Comparison of ENCODE assay signal across 8 cellular contexts in genomic region chr1:33137800-33138199, GRCh38. TPM values are rescaled to one million over a fixed set of nuclear protein-coding genes. Genes with fewer than 3 reads are reported as not detected.
DNase-seq lines count a peak whose midpoint lies in the region; ATAC-seq and TF ChIP-seq lines count a peak whose summit lies in the region.

No MANE protein-coding gene starts in this region.

- no peak overlapping the region for H2AK9ac ChIP-seq in IMR-90 (replicated peaks; ENCODE audit: low read depth, low read length, poor library complexity)

- H3K4me1 ChIP-seq in IMR-90 (ENCODE audit: control insufficient read depth, insufficient read depth, low read length) (peaks cover 10% of the 10 kb centered on the region), smooth muscle cell (ENCODE audit: low read depth) (peaks cover 8% of the 10 kb centered on the region)

- H2BK5ac ChIP-seq in IMR-90 (ENCODE audit: low read depth, low read length, poor library complexity, severe bottlenecking): no peak overlapping the region

- no peak overlapping the region for H3K27ac ChIP-seq in IMR-90 (ENCODE audit: insufficient read depth, low read length)
- no peak overlapping the region for H3K27ac ChIP-seq in smooth muscle cell (ENCODE audit: low read depth)

- in situ Hi-C loops in IMR-90 (cut with MboI; ENCODE audit: low sequenced_read_pairs): loop anchor here (5.0 to 10.0 kb wide), 2 partner anchors 50 to 327 kb away; no protein-coding TSS in a partner anchor

- H4K8ac ChIP-seq in IMR-90 (ENCODE audit: low read depth in 2 of 2, low read length in 2 of 2): no peak overlapping the region

- H3K14ac ChIP-seq in IMR-90 (replicated peaks; ENCODE audit: low read depth, low read length): no peak overlapping the region

- no TSS peak for BruUV-seq in IMR-90 (replicated peaks; lab: Mats Ljungman, UMichigan)

- peak overlapping the region; percentile 66 for H2AK5ac ChIP-seq in IMR-90 (ENCODE audit: low read depth, low read length)

- no peak overlapping the region for H4K91ac ChIP-seq in IMR-90 (ENCODE audit: insufficient read depth, low read depth, low read length)

- H4K5ac ChIP-seq in IMR-90 (ENCODE audit: low read depth, low read length): no peak overlapping the region

- peak; percentile 51; the same call in 1 of the 2 replicates for ATAC-seq in IMR-90 (ENCODE audit: low read depth)
- no peak for ATAC-seq in GM21447 (IDR thresholded peaks at IDR 0.05; ENCODE audit: unreplicated experiment)
- no peak for ATAC-seq in esophagus mucosa

- peak overlapping the region; percentile 60; the same call in 1 of the 2 replicates for H2BK20ac ChIP-seq in IMR-90 (ENCODE audit: low read depth, low read length)

- H3K27me3 ChIP-seq in IMR-90 (ENCODE audit: control insufficient read depth, insufficient read depth, low read length): no peaks in the 10 kb centered on the region
- no peaks in the 10 kb centered on the region for H3K27me3 ChIP-seq in smooth muscle cell (ENCODE audit: low read depth)

- no peak overlapping the region for H3K23ac ChIP-seq in IMR-90 (ENCODE audit: low read depth, low read length)

- H3K79me2 ChIP-seq in smooth muscle cell (ENCODE audit: low read depth): no peaks in the 10 kb centered on the region

- no peak overlapping the region for H3K56ac ChIP-seq in IMR-90 (ENCODE audit: extremely low read depth, insufficient read depth, low read length)

- peak; percentile 73 for DNase-seq in Ammon's horn (ENCODE audit: low spot score)
- DNase-seq in IMR-90: peak; percentile 27
- DNase-seq in activated CD8-positive, alpha-beta memory T cell treated with anti-CD3 and anti-CD28 coated beads, Interleukin-2, amount 50 U/mL, for 48 hours: peak; percentile 72
- DNase-seq in head of caudate nucleus: peak; percentile 33 to 87 (median 62)
- no peak for DNase-seq in smooth muscle cell (lab: John Stamatoyannopoulos, UW; ENCODE audit: unreplicated experiment)
- DNase-seq in HPDE6-E6E7 (ENCODE audit: extremely low spot score): no peak

- peak; percentile 49 for TF ChIP-seq CTCF in IMR-90 (conservative IDR thresholded peaks at IDR 0.05; ENCODE audit: low read depth, low read length)
- TF ChIP-seq CTCF in smooth muscle cell (IDR thresholded peaks at IDR 0.05; ENCODE audit: borderline replicate concordance, insufficient read depth, poor library complexity, severe bottlenecking): peak; percentile 42

- peaks cover 3 to 9% of the 10 kb centered on the region in 2 experiments; a peak in 2 of 4 replicates for H3K79me1 ChIP-seq in IMR-90 (ENCODE audit: low read depth in 1 of 2, low read length in 2 of 2)

- POLR2A ChIA-PET in IMR-90 (lab: Charles Lee; ENCODE audit: unreplicated experiment): no interaction called here

- H3K36me3 ChIP-seq in IMR-90 (ENCODE audit: control insufficient read depth, insufficient read depth, low read length): no peaks in the 10 kb centered on the region
- H3K36me3 ChIP-seq in smooth muscle cell (ENCODE audit: low read depth): no peaks in the 10 kb centered on the region

- 0 out of 3 replicates have a peak overlapping the region, but pooled peaks have one; percentile 28 for H2BK15ac ChIP-seq in IMR-90 (ENCODE audit: low read depth, low read length)

- peak; percentile 42 for TF ChIP-seq RAD21 in IMR-90 (IDR thresholded peaks at IDR 0.05; ENCODE audit: low read length)

- CTCF ChIA-PET in IMR-90 (lab: Yijun Ruan, JAX): interaction anchor here (0.5 to 1.6 kb wide), 6 partner anchors 9 to 130 kb away, joined by 3 to 4 read pairs (median 4); no protein-coding TSS in a partner anchor

- H3K4me3 ChIP-seq in IMR-90 (ENCODE audit: insufficient read depth, low read depth, low read length) (no peak overlapping the region), smooth muscle cell (no peak overlapping the region)

- H2AFZ ChIP-seq in IMR-90 (replicated peaks; ENCODE audit: low read length, poor library complexity) (no peak overlapping the region), smooth muscle cell (ENCODE audit: low read depth) (no peak overlapping the region)

- intact Hi-C loops in IMR-90 (cut with micrococcal nuclease): no loop called here
- intact Hi-C loops in head of caudate nucleus (cut with DNase I): loop anchor here (10.0 kb wide), 1 partner anchor 117 kb away; the partner anchor contains the start of gene ZNF362

- H4K20me1 ChIP-seq in IMR-90 (ENCODE audit: insufficient read depth, low read length) (no peaks in the 10 kb centered on the region), smooth muscle cell (ENCODE audit: low read depth) (no peaks in the 10 kb centered on the region)

- H2BK120ac ChIP-seq in IMR-90 (ENCODE audit: low read depth, low read length): no peak overlapping the region

- H3K9ac ChIP-seq in IMR-90 (ENCODE audit: low read depth, low read length) (no peak overlapping the region), smooth muscle cell (ENCODE audit: low read depth) (no peak overlapping the region)

- H3K9me1 ChIP-seq in IMR-90 (ENCODE audit: insufficient read depth, low read length): peaks cover 22% of the 10 kb centered on the region

- no CpG with 5 or more reads among the region's 8 CpGs for WGBS in IMR-90 (ENCODE audit: extremely low coverage in 2 of 2, insufficient read length in 1 of 2), 2 experiments
- 47% methylated on average over 8 of the region's 8 CpGs for whole genome bisulfite sequencing in smooth muscle cell (ENCODE audit: low lambda C conversion rate)

- dilution Hi-C loops in IMR-90 (cut with HindIII; ENCODE audit: low sequenced_read_pairs, unreplicated experiment): no loop called here

- TF ChIP-seq POLR2A in IMR-90 (IDR thresholded peaks at IDR 0.05; ENCODE audit: low read depth, low read length): no peak

- no peaks in the 10 kb centered on the region for H3F3A ChIP-seq in smooth muscle cell (ENCODE audit: low read depth)

- H3K4me2 ChIP-seq in IMR-90 (ENCODE audit: low read depth, low read length) (no peak overlapping the region), smooth muscle cell (no peak overlapping the region)

- H3K18ac ChIP-seq in IMR-90 (ENCODE audit: low read depth, low read length): no peak overlapping the region

- H3K9me3 ChIP-seq in IMR-90 (ENCODE audit: control insufficient read depth, insufficient read depth, low read length) (no peaks in the 10 kb centered on the region), smooth muscle cell (replicated peaks; ENCODE audit: low read depth) (no peaks in the 10 kb centered on the region)

- H3K4ac ChIP-seq in IMR-90 (ENCODE audit: low read depth, low read length): peak overlapping the region; percentile 33; the same call in 1 of the 2 replicates

TF ChIP-seq in IMR-90, 13 proteins besides CTCF, POLR2A, EP300 and RAD21:
- TF ChIP-seq SMC3 (IDR thresholded peaks at IDR 0.05; ENCODE audit: low read depth, low read length) (0 out of 2 replicates have a peak, but pooled peaks have one; percentile 17), RCOR1 (IDR thresholded peaks at IDR 0.05; ENCODE audit: insufficient replicate concordance, low read length) (no peak)

RNA-seq across cellular contexts. Expression of gene TRIM62, which starts 44.0 kb away (rescaled TPM):
- total RNA-seq in IMR-90 (2012; rRNA removed) (2.8 and 3.0 TPM in 2 replicates), smooth muscle cell (1.3 TPM in 2 replicates), esophagus mucosa (3.9 TPM)
- polyA plus RNA-seq in IMR-90 (2012; rRNA removed) (11.1 and 12.8 TPM in 2 replicates), smooth muscle cell (3.6 and 3.9 TPM in 2 replicates)
- polyA plus RNA-seq in IMR-90 (2012; cell fraction: cytosol; rRNA removed): 4.8 and 18.3 TPM in 2 replicates
- polyA plus RNA-seq in IMR-90 (2012; cell fraction: nucleus; rRNA removed; ENCODE audit: low replicate concordance): 25.0 and 36.8 TPM in 2 replicates

RNA-seq across cellular contexts. Expression of gene AZIN2, which starts 56.8 kb away (rescaled TPM):
- 2.2 and 4.7 TPM in 2 replicates for total RNA-seq in IMR-90 (2012; rRNA removed)
- 8.0 and 8.9 TPM in 2 replicates for polyA plus RNA-seq in IMR-90 (2012; rRNA removed)
- polyA plus RNA-seq in IMR-90 (2012; cell fraction: cytosol; rRNA removed): 7.5 and 10.8 TPM in 2 replicates
- 26.2 and 26.3 TPM in 2 replicates for polyA plus RNA-seq in IMR-90 (2012; cell fraction: nucleus; rRNA removed; ENCODE audit: low replicate concordance)
- total RNA-seq in smooth muscle cell: 7.9 and 16.3 TPM in 2 replicates
- 21.5 and 33.5 TPM in 2 replicates for polyA plus RNA-seq in smooth muscle cell
- 1.4 TPM for total RNA-seq in esophagus mucosa

Comparison
In these comparisons a context has a peak if more than half of its experiments do, and no peak if none do; other contexts are left out.
1. DNase-seq: peak in Ammon's horn (single experiment), IMR-90 (single experiment), activated CD8-positive, alpha-beta memory T cell treated with anti-CD3 and anti-CD28 coated beads, Interleukin-2, amount 50 U/mL, for 48 hours (single experiment) and head of caudate nucleus (42 of 42); none in smooth muscle cell (single experiment) and HPDE6-E6E7 (single experiment).